In genomic region chr22:33940741-33941140, GRCh38 we compare ENCODE assay signal across 27 cellular contexts. TPM values are rescaled to one million over a fixed set of nuclear protein-coding genes. Genes with fewer than 3 reads are reported as not detected.
A peak's percentile ranks its signal among the peaks of the same experiment; 100 is the strongest.
DNase-seq lines count a peak whose midpoint lies in the region; ATAC-seq, FAIRE-seq and TF ChIP-seq lines count a peak whose summit lies in the region.
"Had no signal": no experiment of that assay in that cellular context is flagged by ENCODE, and none has a peak within 500 bp of the region (broad histone marks: within the 10 kb centered on the region; RNA-seq: fewer than 3 reads in every experiment).

No MANE protein-coding gene starts in this region.

- H3K27me3 Mint-ChIP-seq in activated T-helper 17 cell treated with anti-CD3 and anti-CD28 coated beads, Interleukin-2, amount 50 U/mL, for 72 hours: peaks cover 17% of the 10 kb centered on the region
- H3K27me3 Mint-ChIP-seq: CD4-positive, alpha-beta memory T cell; CD8-positive, alpha-beta memory T cell had no signal

- H3K36me3 Mint-ChIP-seq in activated T-helper 17 cell treated with anti-CD3 and anti-CD28 coated beads, Interleukin-2, amount 50 U/mL, for 72 hours (ENCODE audit: low read depth): no peaks in the 10 kb centered on the region
- H3K36me3 Mint-ChIP-seq: CD14-positive monocyte; CD4-positive, alpha-beta memory T cell; CD4-positive, CD25-positive, alpha-beta regulatory T cell; CD8-positive, alpha-beta memory T cell had no signal

- peaks cover 6% of the 10 kb centered on the region for H3K9me3 Mint-ChIP-seq in activated T-helper 17 cell treated with anti-CD3 and anti-CD28 coated beads, Interleukin-2, amount 50 U/mL, for 72 hours

- intact Hi-C loops in HepG2 (cut with micrococcal nuclease; ENCODE audit: unreplicated experiment): no loop called here

- no peaks in the 10 kb centered on the region for H3K4me1 ChIP-seq in HepG2 (ENCODE audit: insufficient read depth, low read length)
- H3K4me1 ChIP-seq: BE2C, BLaER1 had no signal

- TF ChIP-seq RAD21 in HepG2 (CRISPR knock-in tag; IDR thresholded peaks at IDR 0.05): no peak

- no peak overlapping the region for H3K27ac ChIP-seq in HepG2 (ENCODE audit: extremely low read length, insufficient read depth, low read length)
- H3K27ac ChIP-seq: BLaER1 had no signal

- H3K27ac Mint-ChIP-seq in activated T-helper 17 cell treated with anti-CD3 and anti-CD28 coated beads, Interleukin-2, amount 50 U/mL, for 72 hours: no peak overlapping the region
- H3K27ac Mint-ChIP-seq: CD14-positive monocyte; CD4-positive, CD25-positive, alpha-beta regulatory T cell; CD8-positive, alpha-beta memory T cell had no signal

- H3K9me3 ChIP-seq in HepG2 (ENCODE audit: low read length): peaks cover 8% of the 10 kb centered on the region; the same call in 1 of the 2 replicates
- H3K9me3 ChIP-seq: BE2C had no signal

- TF ChIP-seq EP300 in HepG2 (IDR thresholded peaks at IDR 0.05; ENCODE audit: low read depth in 2 of 2, low read length in 2 of 2) (no peak; a peak in 1 of 4 replicates), HepG2 (CRISPR knock-in tag; IDR thresholded peaks at IDR 0.05; ENCODE audit: borderline replicate concordance) (no peak)

- H3K27me3 ChIP-seq in bronchial epithelial cell (ENCODE audit: control insufficient read depth, insufficient read depth, low read length) (no peaks in the 10 kb centered on the region), HepG2 (ENCODE audit: control insufficient read depth in 1 of 2, insufficient read depth in 2 of 2, low read length in 2 of 2) (peaks cover 0 to 4% of the 10 kb centered on the region in 2 experiments; a peak in 1 of 5 replicates)
- H3K27me3 ChIP-seq: BE2C, BLaER1 had no signal

- no peak overlapping the region for H3K4me2 ChIP-seq in HepG2 (ENCODE audit: low read depth, low read length)
- H3K4me2 ChIP-seq: BLaER1 had no signal

- in situ Hi-C loops in HepG2 (cut with HindIII; ENCODE audit: extremely low pct_ligation_motif_present, low pct_unique_long_range_greater_than_20kb): no loop called here

- no peak for FAIRE-seq in bronchial epithelial cell (lab: Jason Lieb, UNC)
- no peak for FAIRE-seq in HepG2 (lab: Jason Lieb, UNC)
- no peak for FAIRE-seq in GM12892 (lab: Jason Lieb, UNC)
- FAIRE-seq: A204.1, GM12878, GM19239 had no signal

- H2AFZ ChIP-seq in HepG2 (ENCODE audit: low read length): no peak overlapping the region

- no peaks in the 10 kb centered on the region for H3K79me2 ChIP-seq in HepG2 (ENCODE audit: insufficient read depth, low read length)

- TF ChIP-seq CTCF in bronchial epithelial cell (IDR thresholded peaks at IDR 0.05; ENCODE audit: insufficient read depth, low read length, severe bottlenecking): no peak
- TF ChIP-seq CTCF in HepG2 (CRISPR knock-in tag; IDR thresholded peaks at IDR 0.05): no peak

- CTCF ChIA-PET in HepG2 (lab: Yijun Ruan, JAX; ENCODE audit: low intra/inter-chr PET ratio, low total read pairs): no interaction called here

- DNase-seq in HuH-7 (ENCODE audit: low spot score) (peak; percentile 16), bronchial epithelial cell (ENCODE audit: low read depth) (peak; percentile 21), HepG2 (ENCODE audit: low spot score) (peak; percentile 12), GM12892 (ENCODE audit: insufficient read length) (no peak)
- DNase-seq in activated CD4-positive, alpha-beta T cell treated with anti-CD3 and anti-CD28 coated beads for 48 hours: no peak
- DNase-seq: 8988T; ACHN; BE2C; C1 segment of cervical spinal cord; CD4-positive, alpha-beta memory T cell; CD4-positive, CD25-positive, alpha-beta regulatory T cell; CD8-positive, alpha-beta memory T cell; COR-L47; DMS 273 treated with DMSO at 0.1 percent for 48 hours; DMS153; DMS53; DMS79; DND-41; EL; GDM1 had no signal

- H3K4me3 ChIP-seq in bronchial epithelial cell (ENCODE audit: low read depth, low read length) (no peak overlapping the region), HepG2 (replicated peaks in 1 of 3; ENCODE audit: insufficient read depth in 1 of 3, low read depth in 2 of 3, low read length in 3 of 3) (no peak overlapping the region)
- H3K4me3 ChIP-seq: BLaER1, GM12878 had no signal

- BruUV-seq in HepG2 (replicated peaks; lab: Mats Ljungman, UMichigan): no TSS peak

- 10% methylated on average over 5 of the region's 5 CpGs for WGBS in HepG2 (ENCODE audit: low lambda C conversion rate)

- H3K4me3 Mint-ChIP-seq in activated T-helper 17 cell treated with anti-CD3 and anti-CD28 coated beads, Interleukin-2, amount 50 U/mL, for 72 hours: no peak overlapping the region
- H3K4me3 Mint-ChIP-seq: CD14-positive monocyte; CD4-positive, alpha-beta memory T cell; CD4-positive, CD25-positive, alpha-beta regulatory T cell; CD8-positive, alpha-beta memory T cell had no signal

- H3K9ac ChIP-seq in HepG2 (ENCODE audit: insufficient read depth, low read depth, low read length): no peak overlapping the region
- H3K9ac ChIP-seq: BLaER1 had no signal

- no peaks in the 10 kb centered on the region for H4K20me1 ChIP-seq in HepG2 (ENCODE audit: insufficient read depth, low read length)
- H4K20me1 ChIP-seq: BLaER1 had no signal

- no peaks in the 10 kb centered on the region for H3K4me1 Mint-ChIP-seq in activated T-helper 17 cell treated with anti-CD3 and anti-CD28 coated beads, Interleukin-2, amount 50 U/mL, for 72 hours
- H3K4me1 Mint-ChIP-seq: CD14-positive monocyte; CD4-positive, alpha-beta memory T cell; CD4-positive, CD25-positive, alpha-beta regulatory T cell; CD8-positive, alpha-beta memory T cell had no signal

- ATAC-seq in HepG2: no peak
- ATAC-seq in activated T-helper 17 cell treated with anti-CD3 and anti-CD28 coated beads, Interleukin-2, amount 50 U/mL, for 72 hours (replicated peaks): no peak
- ATAC-seq: GM12878 had no signal

- H3K36me3 ChIP-seq in bronchial epithelial cell (ENCODE audit: control insufficient read depth, insufficient read depth, low read length) (no peaks in the 10 kb centered on the region), HepG2 (replicated peaks in 1 of 2; ENCODE audit: control insufficient read depth in 1 of 2, insufficient read depth in 2 of 2, low read length in 2 of 2) (no peaks in the 10 kb centered on the region)
- H3K36me3 ChIP-seq: BE2C, BLaER1 had no signal

- TF ChIP-seq POLR2A in HepG2 (IDR thresholded peaks at IDR 0.05; ENCODE audit: insufficient read depth in 1 of 2, low read depth in 2 of 2, low read length in 2 of 2): no peak
- no peak for TF ChIP-seq POLR2A in GM12892 (IDR thresholded peaks at IDR 0.05; ENCODE audit: low read depth, low read length)

- POLR2A ChIA-PET in HepG2 (lab: Yijun Ruan, JAX): no interaction called here

TF ChIP-seq in HepG2, 621 proteins besides CTCF, POLR2A, EP300 and RAD21 (continues in another document):
- TF ChIP-seq ZNF274 (CRISPR knock-in tag; IDR thresholded peaks at IDR 0.05): no peak
- TF ChIP-seq E2F1 (CRISPR knock-in tag; IDR thresholded peaks at IDR 0.05): no peak
- TF ChIP-seq ZNF18 (CRISPR knock-in tag; IDR thresholded peaks at IDR 0.05; ENCODE audit: insufficient replicate concordance): no peak
- no peak for TF ChIP-seq FOXA1 (IDR thresholded peaks at IDR 0.05)
- TF ChIP-seq FOXA1 (CRISPR knock-in tag; IDR thresholded peaks at IDR 0.05): peak; percentile 47
- TF ChIP-seq ZNF678 (CRISPR knock-in tag; IDR thresholded peaks at IDR 0.05): no peak

RNA-seq across cellular contexts. Expression of gene LARGE1, which starts 20.5 kb away (rescaled TPM):
- total RNA-seq in bronchial epithelial cell (2.4 and 2.9 TPM in 2 replicates), HepG2 (2016; rRNA removed; fragmentation: Illumina TruSeq; extraction: Trizol) (10.2 and 11.0 TPM in 2 replicates)
- total RNA-seq in HepG2 (2016; cell fraction: cytosol; rRNA removed; fragmentation: Illumina TruSeq; extraction: Trizol; ENCODE audit: low read depth): 2.6 and 4.8 TPM in 2 replicates
- 8.7 and 10.4 TPM in 2 replicates for total RNA-seq in HepG2 (2016; cell fraction: insoluble cytoplasmic fraction; rRNA removed; fragmentation: Illumina TruSeq; extraction: Trizol)
- 8.0 and 8.7 TPM in 2 replicates for total RNA-seq in HepG2 (2016; cell fraction: membrane; rRNA removed; fragmentation: Illumina TruSeq; extraction: Trizol)
- total RNA-seq in HepG2 (2016; cell fraction: nucleus; rRNA removed; fragmentation: Illumina TruSeq; extraction: Trizol): 12.6 and 19.7 TPM in 2 replicates
- polyA plus RNA-seq in HepG2 (2011; rRNA removed): 8.4 and 9.7 TPM in 2 replicates
- 7.6 and 7.8 TPM in 2 replicates for polyA plus RNA-seq in HepG2 (2011; cell fraction: cytosol; rRNA removed)
- 10.1 and 10.2 TPM in 2 replicates for polyA plus RNA-seq in HepG2 (2011; cell fraction: nucleus; rRNA removed)
- 6.8 and 7.7 TPM in 2 replicates for polyA plus RNA-seq in HepG2 (2012)
- polyA plus RNA-seq in HepG2 (2016; cell fraction: cytosol; fragmentation: Illumina TruSeq; extraction: Trizol; ENCODE audit: low read depth): 1.0 and 1.3 TPM in 2 replicates
- 7.4 and 8.7 TPM in 2 replicates for polyA plus RNA-seq in HepG2 (2016; cell fraction: insoluble cytoplasmic fraction; fragmentation: Illumina TruSeq; extraction: Trizol; ENCODE audit: low read depth)
- 4.7 and 5.3 TPM in 2 replicates for polyA plus RNA-seq in HepG2 (2016; cell fraction: membrane; fragmentation: Illumina TruSeq; extraction: Trizol; ENCODE audit: low read depth)
- polyA plus RNA-seq in HepG2 (2016; cell fraction: nucleus; fragmentation: Illumina TruSeq; extraction: Trizol; ENCODE audit: insufficient read depth, low read depth): 9.1 and 9.5 TPM in 2 replicates
- 0.09 and 45.3 TPM in 2 replicates for polyA minus RNA-seq in HepG2 (2011; rRNA and poly(A)+ RNA removed; ENCODE audit: low replicate concordance)
- polyA minus RNA-seq in HepG2 (2011; cell fraction: cytosol; rRNA and poly(A)+ RNA removed): 10.6 and 17.4 TPM in 2 replicates
- 24.1 and 29.6 TPM in 2 replicates for polyA minus RNA-seq in HepG2 (2011; cell fraction: nucleus; rRNA and poly(A)+ RNA removed)
- under 1 TPM; 0.45 to 0.73 TPM for total RNA-seq in activated T-helper 17 cell treated with anti-CD3 and anti-CD28 coated beads, Interleukin-2, amount 50 U/mL, for 72 hours
- 14.4 TPM for polyA plus RNA-seq in GM12892 (2012; ENCODE audit: missing spikeins)
- total RNA-seq: A673; CD4-positive, CD25-positive, alpha-beta regulatory T cell had no signal
- polyA plus RNA-seq: CD4-positive, CD25-positive, alpha-beta regulatory T cell had no signal

Comparison
In these comparisons a context has a peak if more than half of its experiments do, and no peak if none do; other contexts are left out.
1. DNase-seq: peak in HuH-7 (single experiment), bronchial epithelial cell (single experiment) and HepG2 (single experiment); none in activated CD4-positive, alpha-beta T cell treated with anti-CD3 and anti-CD28 coated beads for 48 hours (single experiment) and GM12892 (single experiment).